In genomic region chr19:4445963-4446668, GRCh38 we compare ENCODE assay signal across 12 cellular contexts.
"Had no signal": no experiment of that assay in that cellular context is flagged by ENCODE, and none has a peak within 500 bp of the region (broad histone marks: within the 10 kb centered on the region; RNA-seq: fewer than 3 reads in every experiment).

No MANE protein-coding gene starts in this region.

- H3K27me3 Mint-ChIP-seq: activated naive CD8-positive, alpha-beta T cell treated with anti-CD3 and anti-CD28 coated beads, Interleukin-2, amount 10 ng/mL, durations not matched to agents 7 days and 5 days had no signal

- H3K27ac ChIP-seq: esophagus squamous epithelium, neural progenitor cell, uterus had no signal

- H2AFZ ChIP-seq: neural progenitor cell had no signal

- H3K36me3 ChIP-seq: neural progenitor cell, uterus had no signal

- H3K27ac Mint-ChIP-seq: activated naive CD8-positive, alpha-beta T cell treated with anti-CD3 and anti-CD28 coated beads, Interleukin-2, amount 10 ng/mL, durations not matched to agents 7 days and 5 days; mesothelial cell of epicardium; neural progenitor cell; T-helper 1 cell treated with Interleukin-12 subunit alpha and Interleukin-12 subunit beta and Interleukin-4 antibody, amounts not matched to agents 30 μg/mL and 1 μg/mL, for 36 hours had no signal

- H3K4me2 ChIP-seq: neural progenitor cell had no signal

- H3K9me3 Mint-ChIP-seq: activated naive CD8-positive, alpha-beta T cell treated with anti-CD3 and anti-CD28 coated beads, Interleukin-2, amount 10 ng/mL, durations not matched to agents 7 days and 5 days; mesothelial cell of epicardium; neural progenitor cell; T-helper 1 cell treated with Interleukin-12 subunit alpha and Interleukin-12 subunit beta and Interleukin-4 antibody, amounts not matched to agents 30 μg/mL and 1 μg/mL, for 36 hours had no signal

- H3K9me3 ChIP-seq: esophagus squamous epithelium, stomach, uterus had no signal

- DNase-seq: activated naive CD8-positive, alpha-beta T cell treated with anti-CD3 and anti-CD28 coated beads, Interleukin-2, amount 10 ng/mL, durations not matched to agents 7 days and 5 days; activated T-cell treated with anti-CD3 and anti-CD28 coated beads, Interleukin-2, amount 50 U/mL, for 1 hour; aorta; esophagus squamous epithelium; retina; stimulated activated CD4-positive, alpha-beta T cell treated with anti-CD3 and anti-CD28 coated beads, Interleukin-15, amount 100 ng/mL, for 24 hours; stimulated activated CD4-positive, alpha-beta T cell treated with anti-CD3 and anti-CD28 coated beads, Interleukin-4, amount 100 ng/mL, for 4 hours; stomach; uterus had no signal

- H3K9ac ChIP-seq: neural progenitor cell had no signal

- H3K4me1 ChIP-seq: neural progenitor cell, uterus had no signal

- H3K4me3 ChIP-seq: esophagus squamous epithelium, neural progenitor cell, stomach, uterus had no signal

- H3K27me3 ChIP-seq: esophagus squamous epithelium, neural progenitor cell, stomach, uterus had no signal

- H3K4me3 Mint-ChIP-seq: activated naive CD8-positive, alpha-beta T cell treated with anti-CD3 and anti-CD28 coated beads, Interleukin-2, amount 10 ng/mL, durations not matched to agents 7 days and 5 days; mesothelial cell of epicardium; neural progenitor cell; T-helper 1 cell treated with Interleukin-12 subunit alpha and Interleukin-12 subunit beta and Interleukin-4 antibody, amounts not matched to agents 30 μg/mL and 1 μg/mL, for 36 hours had no signal

- H3K4me1 Mint-ChIP-seq: mesothelial cell of epicardium had no signal
